8 cellular contexts compared by ENCODE assay signal in genomic region chr3:24264748-24265158, GRCh38.
A peak's percentile ranks its signal among the peaks of the same experiment; 100 is the strongest.
DNase-seq lines count a peak whose midpoint lies in the region; ATAC-seq lines count a peak whose summit lies in the region.

No MANE protein-coding gene starts in this region.

- ATAC-seq in GM19035 (IDR thresholded peaks at IDR 0.05; ENCODE audit: unreplicated experiment) (peak; percentile 71), HG03159 (IDR thresholded peaks at IDR 0.05; ENCODE audit: unreplicated experiment) (peak; percentile 92)

- DNase-seq in COR-L47 (lab: John Stamatoyannopoulos, UW) (peak; percentile 5), RPMI7951 (ENCODE audit: low read depth) (peak; percentile 44), fibroblast of gingiva (ENCODE audit: low read depth) (peak; percentile 34), pons (ENCODE audit: low spot score) (peak; percentile 52), GOT3 (lab: John Stamatoyannopoulos, UW) (no peak), NCI-H510A (lab: John Stamatoyannopoulos, UW) (no peak)

Comparison
In these comparisons a context has a peak if more than half of its experiments do, and no peak if none do; other contexts are left out.
1. DNase-seq: peak in COR-L47 (single experiment), RPMI7951 (single experiment), fibroblast of gingiva (single experiment) and pons (single experiment); none in GOT3 (single experiment) and NCI-H510A (single experiment).